1 cellular context compared by ENCODE assay signal in genomic region chr17:5034651-5035050, GRCh38.
TF ChIP-seq lines count a peak whose summit lies in the region.

No MANE protein-coding gene starts in this region.

TF ChIP-seq in A549, 52 proteins besides CTCF, POLR2A, EP300 and RAD21 (continued from another document):
- TF ChIP-seq RFX5 (IDR thresholded peaks at IDR 0.05) = no peak
